ENCODE assay signal across 1 cellular context in the genomic region with DNA sequence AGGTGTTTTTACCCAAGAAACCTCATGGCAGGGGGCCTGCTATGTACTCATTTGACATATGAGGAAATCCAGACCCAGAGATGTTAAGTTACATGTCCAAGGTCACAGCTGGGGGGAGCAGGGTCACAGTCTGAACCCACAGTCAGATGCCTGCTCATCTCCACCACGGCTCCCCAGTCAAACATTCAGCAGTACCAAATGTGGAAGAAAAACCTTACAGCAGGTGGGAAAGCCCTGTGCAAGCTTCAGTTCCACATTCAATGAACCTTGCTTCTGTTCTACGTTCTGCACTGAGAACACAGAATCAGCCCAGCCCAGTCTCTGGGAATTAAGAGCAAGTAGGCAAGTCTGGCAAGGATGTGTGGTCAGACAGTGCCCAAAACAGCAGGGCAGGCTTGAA.
TF ChIP-seq lines count a peak whose summit lies in the region.

No MANE protein-coding gene starts in this region.

TF ChIP-seq in H1, 55 proteins besides CTCF, POLR2A, EP300 and RAD21 (continued from another document):
- TF ChIP-seq, protein P1, sequence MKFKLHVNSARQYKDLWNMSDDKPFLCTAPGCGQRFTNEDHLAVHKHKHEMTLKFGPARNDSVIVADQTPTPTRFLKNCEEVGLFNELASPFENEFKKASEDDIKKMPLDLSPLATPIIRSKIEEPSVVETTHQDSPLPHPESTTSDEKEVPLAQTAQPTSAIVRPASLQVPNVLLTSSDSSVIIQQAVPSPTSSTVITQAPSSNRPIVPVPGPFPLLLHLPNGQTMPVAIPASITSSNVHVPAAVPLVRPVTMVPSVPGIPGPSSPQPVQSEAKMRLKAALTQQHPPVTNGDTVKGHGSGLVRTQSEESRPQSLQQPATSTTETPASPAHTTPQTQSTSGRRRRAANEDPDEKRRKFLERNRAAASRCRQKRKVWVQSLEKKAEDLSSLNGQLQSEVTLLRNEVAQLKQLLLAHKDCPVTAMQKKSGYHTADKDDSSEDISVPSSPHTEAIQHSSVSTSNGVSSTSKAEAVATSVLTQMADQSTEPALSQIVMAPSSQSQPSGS (IDR thresholded peaks at IDR 0.05; ENCODE audit: low read length): no peak
- TF ChIP-seq YY1 (IDR thresholded peaks at IDR 0.05; ENCODE audit: low read depth, low read length) (no peak), CHD2 (IDR thresholded peaks at IDR 0.05; ENCODE audit: low read length) (no peak), EGR1 (IDR thresholded peaks at IDR 0.05; ENCODE audit: borderline replicate concordance, low read depth, low read length) (no peak)
